Comparison of ENCODE assay signal across 22 cellular contexts in genomic region chr11:97742717-97743116, GRCh38.
DNase-seq lines count a peak whose midpoint lies in the region; ATAC-seq and TF ChIP-seq lines count a peak whose summit lies in the region.
"Had no signal": no experiment of that assay in that cellular context is flagged by ENCODE, and none has a peak within 500 bp of the region (broad histone marks: within the 10 kb centered on the region; RNA-seq: fewer than 3 reads in every experiment).

No MANE protein-coding gene starts in this region.

- H3K36me3 ChIP-seq in HUES6 (ENCODE audit: control insufficient read depth, insufficient read depth, low read length), result 0 out of 2 replicates have a peak, but pooled peaks cover 4% of the 10 kb centered on the region
- H3K36me3 ChIP-seq in RWPE2 (ENCODE audit: low read depth), result no peaks in the 10 kb centered on the region
- H3K36me3 ChIP-seq in neuronal stem cell (replicated peaks in 1 of 2; ENCODE audit: control insufficient read depth in 2 of 2, insufficient read depth in 2 of 2, low read length in 2 of 2), result no peaks in the 10 kb centered on the region
- H3K36me3 ChIP-seq: MG63, uterus had no signal

- peaks cover 6% of the 10 kb centered on the region for H3K36me3 Mint-ChIP-seq in endothelial cell (ENCODE audit: low read depth, unreplicated experiment)
- H3K36me3 Mint-ChIP-seq: CD8-positive, alpha-beta T cell had no signal

- H3K4me3 ChIP-seq in HUES6 (ENCODE audit: low read depth, low read length) (no peak overlapping the region), RWPE2 (ENCODE audit: severe bottlenecking) (no peak overlapping the region), neuronal stem cell (ENCODE audit: low read length in 2 of 2) (no peak overlapping the region)
- H3K4me3 ChIP-seq: GM23248, MG63, psoas muscle, testis, uterus had no signal

- peak overlapping the region; percentile 76 for H2AFZ ChIP-seq in neuronal stem cell (ENCODE audit: low read length)
- H2AFZ ChIP-seq: GM23248 had no signal

- peak overlapping the region; percentile 62; the same call in 1 of the 2 replicates for H3K27ac ChIP-seq in HUES6 (ENCODE audit: low read depth, low read length)
- peak overlapping the region; percentile 26 for H3K27ac ChIP-seq in RWPE2 (ENCODE audit: poor library complexity, severe bottlenecking)
- no peak overlapping the region for H3K27ac ChIP-seq in neuronal stem cell (replicated peaks; ENCODE audit: low read length)
- H3K27ac ChIP-seq: GM23248, psoas muscle, testis, uterus, VCaP had no signal

- WGBS in neuronal stem cell (ENCODE audit: extremely low coverage in 2 of 2, insufficient read length in 2 of 2, insufficient replicate concordance in 1 of 2), 2 donors, result no CpG with 5 or more reads among the region's 3 CpGs

- H2AK5ac ChIP-seq in neuronal stem cell (ENCODE audit: low read depth, low read length), result no peak overlapping the region

- H3K27ac Mint-ChIP-seq in endothelial cell (ENCODE audit: unreplicated experiment), result peak overlapping the region; percentile 54
- H3K27ac Mint-ChIP-seq: activated CD4-positive, alpha-beta T cell treated with anti-CD3 and anti-CD28 coated beads, Interleukin-2, amount 10 ng/mL, durations not matched to agents 7 days and 5 days; CD8-positive, alpha-beta T cell had no signal

- no peak overlapping the region for H2BK12ac ChIP-seq in neuronal stem cell (ENCODE audit: low read length)

- no peak overlapping the region for H3K14ac ChIP-seq in neuronal stem cell (ENCODE audit: low read length)

- H3K27me3 ChIP-seq in HUES6 (ENCODE audit: control insufficient read depth, insufficient read depth, low read length), result no peaks in the 10 kb centered on the region
- H3K27me3 ChIP-seq in RWPE2 (ENCODE audit: insufficient read depth, poor library complexity, severe bottlenecking), result no peaks in the 10 kb centered on the region
- H3K27me3 ChIP-seq in neuronal stem cell (ENCODE audit: control insufficient read depth in 3 of 3, insufficient read depth in 3 of 3, low read depth in 1 of 3, low read length in 3 of 3), result no peaks in the 10 kb centered on the region
- H3K27me3 ChIP-seq: MG63, testis, uterus had no signal

- TF ChIP-seq CTCF in RWPE2 (IDR thresholded peaks at IDR 0.05; ENCODE audit: poor library complexity, severe bottlenecking) (no peak), endothelial cell (IDR thresholded peaks at IDR 0.05; ENCODE audit: unreplicated experiment) (no peak)

- no peaks in the 10 kb centered on the region for H3K79me1 ChIP-seq in neuronal stem cell (ENCODE audit: low read depth, low read length)

- no peak overlapping the region for H3K4me2 ChIP-seq in neuronal stem cell (ENCODE audit: insufficient read depth, low read length, poor library complexity, severe bottlenecking)

- intact Hi-C loops in left cardiac atrium (cut with DNase I), result no loop called here

- H3K4ac ChIP-seq in neuronal stem cell (ENCODE audit: low read length), result no peak overlapping the region

- no peak overlapping the region for H3K23ac ChIP-seq in neuronal stem cell (ENCODE audit: low read depth, low read length, poor library complexity)

- H3K9ac ChIP-seq in HUES6 (ENCODE audit: low read length), result no peak overlapping the region
- H3K9ac ChIP-seq in neuronal stem cell (ENCODE audit: low read depth, low read length, poor library complexity), result no peak overlapping the region
- H3K9ac ChIP-seq: GM23248 had no signal

- no peak overlapping the region for H3K18ac ChIP-seq in neuronal stem cell (ENCODE audit: low read length)

- no peak overlapping the region for H4K8ac ChIP-seq in neuronal stem cell (ENCODE audit: low read depth, low read length)

- ATAC-seq in RWPE2 (ENCODE audit: low read depth) (no peak), left cardiac atrium (no peak)
- no peak for ATAC-seq in stimulated activated naive CD8-positive, alpha-beta T cell treated with anti-CD3 and anti-CD28 coated beads, Interleukin-15, Interleukin-2, amounts not matched to agents 100 U/mL and 50 U/mL, for 24 hours
- ATAC-seq: activated T-cell treated with anti-CD3 and anti-CD28 coated beads, Interleukin-2, amount 50 U/mL, for 4 hours; CD8-positive, alpha-beta T cell; psoas muscle had no signal

- H4K91ac ChIP-seq in neuronal stem cell (ENCODE audit: low read depth, low read length, poor library complexity), result no peak overlapping the region

- H2BK120ac ChIP-seq in neuronal stem cell (ENCODE audit: low read depth, low read length), result no peak overlapping the region

- peaks cover 8% of the 10 kb centered on the region for H3K4me1 Mint-ChIP-seq in endothelial cell (ENCODE audit: unreplicated experiment)
- H3K4me1 Mint-ChIP-seq: activated CD4-positive, alpha-beta T cell treated with anti-CD3 and anti-CD28 coated beads, Interleukin-2, amount 10 ng/mL, durations not matched to agents 7 days and 5 days had no signal

- H3K9me3 ChIP-seq in HUES6 (ENCODE audit: control insufficient read depth, insufficient read depth, low read depth, low read length), result peaks cover 12% of the 10 kb centered on the region
- peaks cover 4% of the 10 kb centered on the region for H3K9me3 ChIP-seq in RWPE2 (ENCODE audit: severe bottlenecking)
- no peaks in the 10 kb centered on the region for H3K9me3 ChIP-seq in neuronal stem cell (replicated peaks in 1 of 2; ENCODE audit: control insufficient read depth in 2 of 2, insufficient read depth in 1 of 2, low read depth in 1 of 2, low read length in 2 of 2)
- H3K9me3 ChIP-seq: MG63, psoas muscle, testis, uterus had no signal

- no peak overlapping the region for H2BK5ac ChIP-seq in neuronal stem cell (ENCODE audit: low read length)

- no peak overlapping the region for H2BK15ac ChIP-seq in neuronal stem cell (ENCODE audit: low read length)

- no peaks in the 10 kb centered on the region for H3K4me1 ChIP-seq in HUES6 (ENCODE audit: control insufficient read depth, insufficient read depth, low read length)
- peaks cover 17% of the 10 kb centered on the region for H3K4me1 ChIP-seq in RWPE2 (ENCODE audit: insufficient read depth, poor library complexity, severe bottlenecking)
- no peaks in the 10 kb centered on the region for H3K4me1 ChIP-seq in neuronal stem cell (ENCODE audit: control insufficient read depth in 2 of 2, insufficient read depth in 1 of 2, low read depth in 1 of 2, low read length in 2 of 2)
- H3K4me1 ChIP-seq: psoas muscle, testis, uterus had no signal

- H3K9me3 Mint-ChIP-seq in endothelial cell (ENCODE audit: unreplicated experiment), result no peaks in the 10 kb centered on the region

- no peak overlapping the region for H3K4me3 Mint-ChIP-seq in endothelial cell (ENCODE audit: unreplicated experiment)
- H3K4me3 Mint-ChIP-seq: activated CD4-positive, alpha-beta T cell treated with anti-CD3 and anti-CD28 coated beads, Interleukin-2, amount 10 ng/mL, durations not matched to agents 7 days and 5 days; activated T-cell treated with anti-CD3 and anti-CD28 coated beads, Interleukin-2, amount 50 U/mL, for 4 hours; CD8-positive, alpha-beta T cell had no signal

- H3K27me3 Mint-ChIP-seq in endothelial cell (ENCODE audit: unreplicated experiment), result peaks cover 3% of the 10 kb centered on the region
- H3K27me3 Mint-ChIP-seq: activated CD4-positive, alpha-beta T cell treated with anti-CD3 and anti-CD28 coated beads, Interleukin-2, amount 10 ng/mL, durations not matched to agents 7 days and 5 days had no signal

- no peak for DNase-seq in RWPE2 (ENCODE audit: low spot score)
- DNase-seq in endothelial cell (ENCODE audit: low spot score), result no peak
- DNase-seq in neuronal stem cell (ENCODE audit: low spot score), result no peak
- DNase-seq in left cardiac atrium, result no peak
- DNase-seq in stimulated activated naive CD8-positive, alpha-beta T cell treated with anti-CD3 and anti-CD28 coated beads, Interleukin-15, Interleukin-2, amounts not matched to agents 100 U/mL and 50 U/mL, for 24 hours, result no peak
- DNase-seq in NCI-H524 treated with DMSO at 0.1 percent for 48 hours (lab: John Stamatoyannopoulos, UW), result no peak
- DNase-seq: activated CD4-positive, alpha-beta T cell treated with anti-CD3 and anti-CD28 coated beads, Interleukin-2, amount 10 ng/mL, durations not matched to agents 7 days and 5 days; activated gamma-delta T cell treated with Interleukin-2 at 50 U/mL for 16 hours; activated T-cell treated with anti-CD3 and anti-CD28 coated beads, Interleukin-2, amount 50 U/mL, for 4 hours; CD8-positive, alpha-beta T cell; effector CD4-positive, alpha-beta T cell; GM23248; MG63; NCI-H1436; NCI-H82; psoas muscle; stimulated activated naive CD4-positive, alpha-beta T cell treated with Interleukin-2 at 50 U/mL for 16 hours; T-helper 9 cell; testis; uterus had no signal
